Comparison of ENCODE assay signal across 8 cellular contexts in the genomic region with DNA sequence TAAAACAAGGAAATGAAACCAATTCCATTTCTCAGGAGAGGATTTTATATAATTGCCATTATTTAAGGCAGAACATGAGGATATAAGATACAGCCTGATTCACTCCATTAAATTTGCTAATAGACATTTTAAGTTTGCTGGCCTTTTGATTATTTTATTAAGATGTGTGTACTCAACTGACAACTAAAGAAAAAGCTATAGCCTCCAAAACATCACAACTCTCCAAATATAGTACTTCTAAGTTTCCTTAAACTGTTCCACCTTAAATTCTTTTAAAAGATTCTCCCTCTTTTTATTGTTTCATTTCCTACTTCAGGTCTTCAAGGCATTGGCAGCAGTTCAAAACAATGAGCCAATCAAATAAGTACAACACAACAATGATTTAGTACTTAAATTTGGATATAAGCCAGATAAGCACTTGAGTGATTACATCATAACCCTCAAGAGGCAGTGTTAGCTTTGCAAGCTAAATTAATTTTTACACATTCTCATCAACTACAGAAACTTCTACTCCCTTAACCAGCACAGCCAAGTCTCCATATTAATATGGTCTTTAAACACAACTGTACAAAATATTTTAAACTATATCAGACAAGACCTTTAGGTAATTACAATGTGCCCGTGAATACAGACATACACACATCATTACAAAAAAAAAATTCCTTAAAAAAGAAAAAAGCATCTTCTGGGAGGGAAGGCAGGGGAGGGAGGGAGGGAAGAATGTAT.
DNase-seq lines count a peak whose midpoint lies in the region; ATAC-seq and TF ChIP-seq lines count a peak whose summit lies in the region.

No MANE protein-coding gene starts in this region.

- H3K36me3 Mint-ChIP-seq in naive thymus-derived CD4-positive, alpha-beta T cell, result peaks cover 4 to 33% (median 16%) of the 10 kb centered on the region in 5 donors
- H3K36me3 Mint-ChIP-seq in activated naive CD4-positive, alpha-beta T cell treated with anti-CD3 and anti-CD28 coated beads, Interleukin-2, amount 10 ng/mL, durations not matched to agents 7 days and 5 days, result peaks cover 19% of the 10 kb centered on the region

- H3K27ac Mint-ChIP-seq in naive thymus-derived CD4-positive, alpha-beta T cell, result peak overlapping the region in 5 of 9 donors; percentile 4 to 77 (median 38)
- no peak overlapping the region for H3K27ac Mint-ChIP-seq in activated naive CD4-positive, alpha-beta T cell treated with anti-CD3 and anti-CD28 coated beads, Interleukin-2, amount 10 ng/mL, durations not matched to agents 7 days and 5 days

- peaks cover 11 to 54% (median 44%) of the 10 kb centered on the region in 7 donors for H3K4me1 Mint-ChIP-seq in naive thymus-derived CD4-positive, alpha-beta T cell
- peaks cover 4% of the 10 kb centered on the region for H3K4me1 Mint-ChIP-seq in activated naive CD4-positive, alpha-beta T cell treated with anti-CD3 and anti-CD28 coated beads, Interleukin-2, amount 10 ng/mL, durations not matched to agents 7 days and 5 days

- peaks cover 0 to 2% (median 0%) of the 10 kb centered on the region in 11 donors for H3K9me3 Mint-ChIP-seq in naive thymus-derived CD4-positive, alpha-beta T cell
- no peaks in the 10 kb centered on the region for H3K9me3 Mint-ChIP-seq in activated naive CD4-positive, alpha-beta T cell treated with anti-CD3 and anti-CD28 coated beads, Interleukin-2, amount 10 ng/mL, durations not matched to agents 7 days and 5 days

- POLR2A ChIA-PET in naive thymus-derived CD4-positive, alpha-beta T cell (lab: Charles Lee), result no interaction called here

- H3K4me3 ChIP-seq in naive thymus-derived CD4-positive, alpha-beta T cell (ENCODE audit: low read length), result no peak overlapping the region

- peaks cover 0 to 14% (median 4%) of the 10 kb centered on the region in 3 experiments for H3K36me3 ChIP-seq in naive thymus-derived CD4-positive, alpha-beta T cell (ENCODE audit: control insufficient read depth in 2 of 3, insufficient read depth in 3 of 3, low read length in 3 of 3)

- ATAC-seq in naive thymus-derived CD4-positive, alpha-beta T cell, result peak; percentile 72
- no peak for ATAC-seq in HG03039 (IDR thresholded peaks at IDR 0.05; ENCODE audit: unreplicated experiment)

- intact Hi-C loops in naive thymus-derived CD4-positive, alpha-beta T cell (cut with micrococcal nuclease), result no loop called here

- H3K4me1 ChIP-seq in naive thymus-derived CD4-positive, alpha-beta T cell (ENCODE audit: control insufficient read depth in 2 of 2, insufficient read depth in 2 of 2, low read length in 2 of 2), result peaks cover 7 to 8% of the 10 kb centered on the region in 2 donors

- no peaks in the 10 kb centered on the region for H3K27me3 Mint-ChIP-seq in naive thymus-derived CD4-positive, alpha-beta T cell
- no peaks in the 10 kb centered on the region for H3K27me3 Mint-ChIP-seq in activated naive CD4-positive, alpha-beta T cell treated with anti-CD3 and anti-CD28 coated beads, Interleukin-2, amount 10 ng/mL, durations not matched to agents 7 days and 5 days

- H3K4me3 Mint-ChIP-seq in naive thymus-derived CD4-positive, alpha-beta T cell, result peak overlapping the region in 8 of 10 donors; percentile 33 to 64 (median 53)
- no peak overlapping the region for H3K4me3 Mint-ChIP-seq in activated naive CD4-positive, alpha-beta T cell treated with anti-CD3 and anti-CD28 coated beads, Interleukin-2, amount 10 ng/mL, durations not matched to agents 7 days and 5 days

- peak; percentile 24 for DNase-seq in AG09319 (ENCODE audit: extremely low read depth, low read depth)
- peak; percentile 54 for DNase-seq in HPDE6-E6E7 (ENCODE audit: extremely low spot score)
- peak; percentile 46 for DNase-seq in NCI-H82 treated with DMSO at 0.1 percent for 48 hours (lab: John Stamatoyannopoulos, UW; ENCODE audit: unreplicated experiment)
- peak; percentile 96 for DNase-seq in dermis blood vessel endothelial cell
- peak in 7 of 9 donors; percentile 21 to 72 (median 46) for DNase-seq in naive thymus-derived CD4-positive, alpha-beta T cell
- DNase-seq in activated naive CD4-positive, alpha-beta T cell treated with anti-CD3 and anti-CD28 coated beads, Interleukin-2, amount 10 ng/mL, durations not matched to agents 7 days and 5 days, result no peak
- DNase-seq in GM13977 (ENCODE audit: low spot score), result no peak

- TF ChIP-seq CTCF in AG09319 (IDR thresholded peaks at IDR 0.05; ENCODE audit: low read depth, low read length), result no peak
- no peak for TF ChIP-seq CTCF in GM13977 (IDR thresholded peaks at IDR 0.05; ENCODE audit: extremely low read depth, insufficient read depth, missing control alignments)

- CTCF ChIA-PET in naive thymus-derived CD4-positive, alpha-beta T cell (lab: Charles Lee), result no interaction called here
- CTCF ChIA-PET in activated naive CD4-positive, alpha-beta T cell treated with anti-CD3 and anti-CD28 coated beads, Interleukin-2, amount 10 ng/mL, durations not matched to agents 7 days and 5 days (lab: Charles Lee), result interaction anchor here (1.0 kb wide), 1 partner anchor 19 kb away, joined by 3 read pairs; no protein-coding TSS in a partner anchor

- no peak overlapping the region for H3K27ac ChIP-seq in naive thymus-derived CD4-positive, alpha-beta T cell (ENCODE audit: low read depth, low read length)

- H3K9me3 ChIP-seq in naive thymus-derived CD4-positive, alpha-beta T cell (ENCODE audit: control insufficient read depth in 2 of 3, low read length in 3 of 3), result no peaks in the 10 kb centered on the region

- in situ Hi-C loops in GM13977 (cut with MboI; ENCODE audit: low pct_unique_long_range_greater_than_20kb, low sequenced_read_pairs, unreplicated experiment), result no loop called here

- H3K27me3 ChIP-seq in naive thymus-derived CD4-positive, alpha-beta T cell (ENCODE audit: control insufficient read depth in 2 of 2, insufficient read depth in 2 of 2, low read length in 2 of 2), result no peaks in the 10 kb centered on the region

Comparison
In these comparisons a context has a peak if more than half of its experiments do, and no peak if none do; other contexts are left out.
1. DNase-seq: peak in AG09319 (single experiment), HPDE6-E6E7 (single experiment), NCI-H82 treated with DMSO at 0.1 percent for 48 hours (single experiment), dermis blood vessel endothelial cell (single experiment) and naive thymus-derived CD4-positive, alpha-beta T cell (7 of 9); none in activated naive CD4-positive, alpha-beta T cell treated with anti-CD3 and anti-CD28 coated beads, Interleukin-2, amount 10 ng/mL, durations not matched to agents 7 days and 5 days (single experiment) and GM13977 (single experiment).